Comparison of ENCODE assay signal across 16 cellular contexts in genomic region chr19:6235031-6235951, GRCh38. TPM values are rescaled to one million over a fixed set of nuclear protein-coding genes. Genes with fewer than 3 reads are reported as not detected.
DNase-seq lines count a peak whose midpoint lies in the region; ATAC-seq and TF ChIP-seq lines count a peak whose summit lies in the region.
"Had no signal": no experiment of that assay in that cellular context is flagged by ENCODE, and none has a peak within 500 bp of the region (broad histone marks: within the 10 kb centered on the region; RNA-seq: fewer than 3 reads in every experiment).

No MANE protein-coding gene starts in this region.

- H3K27ac Mint-ChIP-seq in glutamatergic neuron (ENCODE audit: unreplicated experiment): peak overlapping the region; percentile 64

- ATAC-seq in GM18909 (IDR thresholded peaks at IDR 0.05; ENCODE audit: poor library complexity, unreplicated experiment): no peak
- ATAC-seq: activated CD4-positive, CD25-positive, alpha-beta regulatory T cell treated with anti-CD3 and anti-CD28 coated beads, Interleukin-2, amount 50 U/mL, for 24 hours had no signal

- H3K36me3 Mint-ChIP-seq in glutamatergic neuron (ENCODE audit: unreplicated experiment): peaks cover 5% of the 10 kb centered on the region

- no peak overlapping the region for H3K4me3 Mint-ChIP-seq in glutamatergic neuron (ENCODE audit: unreplicated experiment)

- H3K4me1 ChIP-seq in BLaER1 treated with 17β-estradiol and CSF1 and Interleukin-3, amounts not matched to agents 10 nM and 100 nM: peaks cover 50 to 100% (median 93%) of the 10 kb centered on the region in 10 experiments
- no peaks in the 10 kb centered on the region for H3K4me1 ChIP-seq in HUES64 (ENCODE audit: insufficient read depth, low read length)
- H3K4me1 ChIP-seq in neutrophil (ENCODE audit: control insufficient read depth in 1 of 2, insufficient read depth in 1 of 2, low read depth in 1 of 2, low read length in 1 of 2): peaks cover 35 to 41% of the 10 kb centered on the region in 2 experiments

- H3K4me1 Mint-ChIP-seq in glutamatergic neuron (ENCODE audit: low read depth, unreplicated experiment): peaks cover 46% of the 10 kb centered on the region

- H3K27ac ChIP-seq in BLaER1 treated with 17β-estradiol and CSF1 and Interleukin-3, amounts not matched to agents 10 nM and 100 nM: peak overlapping the region in 6 of 11 experiments; percentile 36 to 71 (median 51); a peak in 10 of 22 replicates
- H3K27ac ChIP-seq in HUES64 (ENCODE audit: low read depth, low read length): no peak overlapping the region
- peak overlapping the region; percentile 62 for H3K27ac ChIP-seq in neutrophil

- H4K20me1 ChIP-seq in BLaER1 treated with 17β-estradiol and CSF1 and Interleukin-3, amounts not matched to agents 10 nM and 100 nM: peaks cover 98 to 100% (median 100%) of the 10 kb centered on the region in 11 experiments

- TF ChIP-seq CTCF in glutamatergic neuron (IDR thresholded peaks at IDR 0.05; ENCODE audit: partially characterized antibody, unreplicated experiment) (no peak), neutrophil (IDR thresholded peaks at IDR 0.05) (no peak)

- WGBS in HUES64: 94% methylated on average over 26 of the region's 26 CpGs

- H3K4me2 ChIP-seq in BLaER1 treated with 17β-estradiol and CSF1 and Interleukin-3, amounts not matched to agents 10 nM and 100 nM: peak overlapping the region; percentile 84 to 100 (median 98)

- peaks cover 23% of the 10 kb centered on the region for H3K27me3 Mint-ChIP-seq in glutamatergic neuron (ENCODE audit: unreplicated experiment)

- no peak for DNase-seq in glutamatergic neuron
- DNase-seq in GM19238 (ENCODE audit: insufficient read length, low spot score): no peak
- DNase-seq in EL: no peak
- DNase-seq in GM03348 (ENCODE audit: low spot score): no peak
- DNase-seq: activated CD8-positive, alpha-beta memory T cell treated with anti-CD3 and anti-CD28 coated beads, Interleukin-2, amount 50 U/mL, for 48 hours; AML-193; NCI-H2081 treated with DMSO at 0.1 percent for 48 hours; NCI-H82; occipital lobe; stimulated activated CD4-positive, alpha-beta T cell treated with anti-CD3 and anti-CD28 coated beads, Interleukin-12 subunit alpha, Interleukin-12 subunit beta, amount 100 ng/mL, for 4 hours; T-helper 1 cell had no signal

- H3K9me3 Mint-ChIP-seq in glutamatergic neuron (ENCODE audit: unreplicated experiment): peaks cover 13% of the 10 kb centered on the region

- H3K9me3 ChIP-seq in BLaER1 treated with 17β-estradiol and CSF1 and Interleukin-3, amounts not matched to agents 10 nM and 100 nM (replicated peaks in 1 of 11): no peaks in the 10 kb centered on the region
- no peaks in the 10 kb centered on the region for H3K9me3 ChIP-seq in HUES64 (ENCODE audit: insufficient read depth, low read depth, low read length)
- H3K9me3 ChIP-seq in neutrophil: no peaks in the 10 kb centered on the region

- peaks cover 6 to 37% (median 18%) of the 10 kb centered on the region in 11 experiments for H3K36me3 ChIP-seq in BLaER1 treated with 17β-estradiol and CSF1 and Interleukin-3, amounts not matched to agents 10 nM and 100 nM
- H3K36me3 ChIP-seq in HUES64 (ENCODE audit: insufficient read depth, low read length): peaks cover 7% of the 10 kb centered on the region; the same call in 1 of the 2 replicates
- peaks cover 2% of the 10 kb centered on the region for H3K36me3 ChIP-seq in neutrophil

- H3K9ac ChIP-seq in BLaER1 treated with 17β-estradiol and CSF1 and Interleukin-3, amounts not matched to agents 10 nM and 100 nM: peak overlapping the region in 8 of 11 experiments; percentile 18 to 67 (median 51); a peak in 12 of 22 replicates
- peak overlapping the region; percentile 32; the same call in 1 of the 2 replicates for H3K9ac ChIP-seq in HUES64 (ENCODE audit: low read depth, low read length)

- no peaks in the 10 kb centered on the region for H3K27me3 ChIP-seq in BLaER1 treated with 17β-estradiol and CSF1 and Interleukin-3, amounts not matched to agents 10 nM and 100 nM
- H3K27me3 ChIP-seq in HUES64 (ENCODE audit: insufficient read depth, low read length): no peaks in the 10 kb centered on the region
- H3K27me3 ChIP-seq in neutrophil: no peaks in the 10 kb centered on the region

- H3K4me3 ChIP-seq in BLaER1 treated with 17β-estradiol and CSF1 and Interleukin-3, amounts not matched to agents 10 nM and 100 nM: no peak overlapping the region
- H3K4me3 ChIP-seq in HUES64 (ENCODE audit: low read length) (no peak overlapping the region), neutrophil (ENCODE audit: low read depth in 1 of 2, low read length in 1 of 2) (no peak overlapping the region)

RNA-seq across cellular contexts. Expression of gene MLLT1, which starts 44.5 kb away (rescaled TPM):
- 26.7 TPM for polyA plus RNA-seq in HUES64 (2013, experiment 1 of 2)
- polyA plus RNA-seq in HUES64 (2013, experiment 2 of 2): 30.2 TPM
- 52.9 TPM for total RNA-seq in glutamatergic neuron (ENCODE audit: unreplicated experiment)
